ENCODE assay signal across 19 cellular contexts in the genomic region with DNA sequence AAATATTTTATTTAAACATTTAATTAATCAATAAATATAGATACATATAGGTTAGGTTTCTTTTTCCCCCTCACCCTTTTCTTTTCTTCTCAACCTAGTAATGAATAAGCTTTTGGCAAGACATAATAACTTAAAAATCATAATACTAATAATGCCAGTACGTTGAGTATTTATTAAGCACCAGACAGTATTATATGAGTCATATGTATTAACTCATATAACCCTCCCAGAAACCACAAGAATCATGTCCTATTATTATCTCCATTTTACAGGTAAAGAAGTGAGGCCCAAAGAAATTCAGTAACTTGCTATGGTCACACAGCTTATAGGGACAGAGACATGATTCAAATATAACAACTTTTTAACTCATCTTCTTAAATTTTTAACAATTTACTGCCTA.
"Had no signal": no experiment of that assay in that cellular context is flagged by ENCODE, and none has a peak within 500 bp of the region (broad histone marks: within the 10 kb centered on the region; RNA-seq: fewer than 3 reads in every experiment).

No MANE protein-coding gene starts in this region.

- H3K4me3 ChIP-seq: MG63 had no signal

- FAIRE-seq: HTR-8/SVneo had no signal

- ATAC-seq: Panc1 had no signal

- H3K27me3 ChIP-seq: MG63 had no signal

- H3K27ac ChIP-seq: HL-60 had no signal

- H3K36me3 ChIP-seq: MG63 had no signal

- DNase-seq: KBM-7, MG63, NCI-H1092, NCI-H1105 treated with DMSO at 0.1 percent for 48 hours, NCI-H1417 treated with DMSO at 0.1 percent for 48 hours, NCI-H187, NCI-H2029, NCI-H2081 treated with DMSO at 0.1 percent for 48 hours, NCI-H2171, NCI-H226, NCI-H446, NCI-H510A, NCI-H524 treated with DMSO at 0.1 percent for 48 hours, NCI-H69, NCI-H774, SHP77 had no signal

- H3K9me3 ChIP-seq: MG63 had no signal
